ENCODE assay signal across 26 cellular contexts in genomic region chr1:241109039-241109438, GRCh38.
"Had no signal": no experiment of that assay in that cellular context is flagged by ENCODE, and none has a peak within 500 bp of the region (broad histone marks: within the 10 kb centered on the region; RNA-seq: fewer than 3 reads in every experiment).

No MANE protein-coding gene starts in this region.

- H3K4me3 ChIP-seq: esophagus squamous epithelium, gastroesophageal sphincter, lung, right atrium auricular region, sigmoid colon, skin epidermis, testis, upper lobe of left lung, uterus had no signal

- H3K4me3 Mint-ChIP-seq: immature natural killer cell; naive thymus-derived CD4-positive, alpha-beta T cell; nephron progenitor cell; stimulated activated naive B cell treated with anti-CD40 and anti-IgM and Interleukin-4, amounts not matched to agents 10 μg/mL and 1 μg/mL and 100 μg/mL, for 72 hours; stimulated activated naive CD8-positive, alpha-beta T cell treated with anti-CD3 and anti-CD28 coated beads, Interleukin-15, amount 100 ng/mL, for 72 hours had no signal

- H3K27ac ChIP-seq: esophagus squamous epithelium, gastroesophageal sphincter, neutrophil, right atrium auricular region, sigmoid colon, skin epidermis, testis, upper lobe of left lung, uterus had no signal

- H3K27me3 Mint-ChIP-seq: naive thymus-derived CD4-positive, alpha-beta T cell; stimulated activated naive B cell treated with anti-CD40 and anti-IgM and Interleukin-4, amounts not matched to agents 10 μg/mL and 1 μg/mL and 100 μg/mL, for 72 hours; stimulated activated naive CD8-positive, alpha-beta T cell treated with anti-CD3 and anti-CD28 coated beads, Interleukin-15, amount 100 ng/mL, for 72 hours had no signal

- H3K27me3 ChIP-seq: esophagus squamous epithelium, gastroesophageal sphincter, neutrophil, right atrium auricular region, sigmoid colon, testis, upper lobe of left lung, uterus had no signal

- H3K4me1 Mint-ChIP-seq: immature natural killer cell; naive thymus-derived CD4-positive, alpha-beta T cell; nephron progenitor cell; stimulated activated naive B cell treated with anti-CD40 and anti-IgM and Interleukin-4, amounts not matched to agents 10 μg/mL and 1 μg/mL and 100 μg/mL, for 72 hours; stimulated activated naive CD8-positive, alpha-beta T cell treated with anti-CD3 and anti-CD28 coated beads, Interleukin-15, amount 100 ng/mL, for 72 hours had no signal

- H3K9me3 ChIP-seq: esophagus squamous epithelium, gastroesophageal sphincter, neutrophil, right atrium auricular region, sigmoid colon, testis, upper lobe of left lung, uterus had no signal

- H3K4me1 ChIP-seq: esophagus squamous epithelium, gastroesophageal sphincter, right atrium auricular region, sigmoid colon, testis, upper lobe of left lung, uterus had no signal

- H3K9me3 Mint-ChIP-seq: nephron progenitor cell; stimulated activated naive B cell treated with anti-CD40 and anti-IgM and Interleukin-4, amounts not matched to agents 10 μg/mL and 1 μg/mL and 100 μg/mL, for 72 hours had no signal

- FAIRE-seq: colon, kidney had no signal

- H3K27ac Mint-ChIP-seq: immature natural killer cell; naive thymus-derived CD4-positive, alpha-beta T cell; nephron progenitor cell; stimulated activated naive B cell treated with anti-CD40 and anti-IgM and Interleukin-4, amounts not matched to agents 10 μg/mL and 1 μg/mL and 100 μg/mL, for 72 hours; stimulated activated naive CD8-positive, alpha-beta T cell treated with anti-CD3 and anti-CD28 coated beads, Interleukin-15, amount 100 ng/mL, for 72 hours had no signal

- DNase-seq: dermis blood vessel endothelial cell; esophagus squamous epithelium; foreskin fibroblast; glutamatergic neuron; immature natural killer cell; kidney; left cardiac atrium; left ventricle myocardium superior; mesenchymal stem cell; naive thymus-derived CD4-positive, alpha-beta T cell; nephron progenitor cell; posterior cingulate gyrus; sigmoid colon; stimulated activated CD4-positive, alpha-beta T cell treated with anti-CD3 and anti-CD28 coated beads, Interleukin-2, amount 100 ng/mL, for 24 hours; stimulated activated CD4-positive, alpha-beta T cell treated with anti-CD3 and anti-CD28 coated beads, Interleukin-4, amount 100 ng/mL, for 4 hours; stimulated activated naive B cell treated with anti-CD40 and anti-IgM and Interleukin-4, amounts not matched to agents 10 μg/mL and 1 μg/mL and 100 μg/mL, for 72 hours; stimulated activated naive CD8-positive, alpha-beta T cell treated with anti-CD3 and anti-CD28 coated beads, Interleukin-15, amount 100 ng/mL, for 72 hours; testis; upper lobe of left lung; uterus had no signal

- ATAC-seq: gastroesophageal sphincter; left cardiac atrium; left ventricle myocardium superior; naive thymus-derived CD4-positive, alpha-beta T cell; stimulated activated naive B cell treated with anti-CD40 and anti-IgM and Interleukin-4, amounts not matched to agents 10 μg/mL and 1 μg/mL and 100 μg/mL, for 72 hours; stimulated activated naive CD8-positive, alpha-beta T cell treated with anti-CD3 and anti-CD28 coated beads, Interleukin-15, amount 100 ng/mL, for 72 hours had no signal

- H3K36me3 Mint-ChIP-seq: naive thymus-derived CD4-positive, alpha-beta T cell; stimulated activated naive B cell treated with anti-CD40 and anti-IgM and Interleukin-4, amounts not matched to agents 10 μg/mL and 1 μg/mL and 100 μg/mL, for 72 hours had no signal

- H3K36me3 ChIP-seq: esophagus squamous epithelium, gastroesophageal sphincter, neutrophil, right atrium auricular region, sigmoid colon, upper lobe of left lung, uterus had no signal
